Comparison of ENCODE assay signal across 1 cellular context in the genomic region with DNA sequence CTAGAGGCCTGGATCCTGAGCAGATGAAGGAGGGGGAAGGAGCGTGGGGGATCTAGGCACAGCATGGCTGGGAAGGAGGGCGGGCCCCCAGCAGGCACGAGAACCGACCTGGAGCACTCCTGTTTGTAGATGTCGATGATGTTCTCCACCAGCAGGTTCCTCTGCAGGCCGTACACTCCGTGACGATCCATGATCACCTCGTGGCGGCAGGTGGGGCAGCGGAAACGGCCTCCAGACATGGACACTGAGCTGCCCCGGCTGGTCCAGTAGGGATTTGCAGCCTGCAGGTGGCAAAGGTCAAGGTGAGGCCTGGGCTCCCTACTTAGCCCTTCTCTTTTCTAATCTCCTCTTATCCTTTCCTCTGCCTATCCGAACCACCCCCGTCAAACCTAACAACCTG.
TF ChIP-seq lines count a peak whose summit lies in the region.

No MANE protein-coding gene starts in this region.

TF ChIP-seq in H1, 55 proteins besides CTCF, POLR2A, EP300 and RAD21:
- TF ChIP-seq, protein P1, sequence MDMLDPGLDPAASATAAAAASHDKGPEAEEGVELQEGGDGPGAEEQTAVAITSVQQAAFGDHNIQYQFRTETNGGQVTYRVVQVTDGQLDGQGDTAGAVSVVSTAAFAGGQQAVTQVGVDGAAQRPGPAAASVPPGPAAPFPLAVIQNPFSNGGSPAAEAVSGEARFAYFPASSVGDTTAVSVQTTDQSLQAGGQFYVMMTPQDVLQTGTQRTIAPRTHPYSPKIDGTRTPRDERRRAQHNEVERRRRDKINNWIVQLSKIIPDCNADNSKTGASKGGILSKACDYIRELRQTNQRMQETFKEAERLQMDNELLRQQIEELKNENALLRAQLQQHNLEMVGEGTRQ (IDR thresholded peaks at IDR 0.05; ENCODE audit: low read length) = no peak
- TF ChIP-seq RXRA (IDR thresholded peaks at IDR 0.05; ENCODE audit: insufficient read depth, low read depth, low read length) (no peak), TCF12 (IDR thresholded peaks at IDR 0.05; ENCODE audit: low read depth, low read length) (no peak), RNF2 (IDR thresholded peaks at IDR 0.05; ENCODE audit: borderline replicate concordance, low read depth, low read length, missing control alignments, poor library complexity, severe bottlenecking) (no peak), GTF2F1 (IDR thresholded peaks at IDR 0.05; ENCODE audit: borderline replicate concordance, low read depth, low read length) (no peak), EZH2 (IDR thresholded peaks at IDR 0.05; ENCODE audit: low read depth, low read length, severe bottlenecking) (no peak), TEAD4 (IDR thresholded peaks at IDR 0.05; ENCODE audit: low read depth, low read length) (no peak), RBBP5 (IDR thresholded peaks at IDR 0.05; ENCODE audit: borderline replicate concordance, low read depth, low read length) (no peak), BRCA1 (IDR thresholded peaks at IDR 0.05; ENCODE audit: low read depth, low read length) (no peak), FOSL1 (IDR thresholded peaks at IDR 0.05; ENCODE audit: insufficient read depth, low read depth, low read length) (no peak), SP2 (IDR thresholded peaks at IDR 0.05; ENCODE audit: low read length) (no peak), SUZ12 (IDR thresholded peaks at IDR 0.05; ENCODE audit: low read length) (no peak), POU5F1 (IDR thresholded peaks at IDR 0.05; ENCODE audit: low read depth, low read length) (no peak), TBP (IDR thresholded peaks at IDR 0.05; ENCODE audit: low read depth, low read length) (no peak), SRF (IDR thresholded peaks at IDR 0.05; ENCODE audit: low read depth, low read length) (no peak), CHD1 (IDR thresholded peaks at IDR 0.05; ENCODE audit: low read depth, low read length) (no peak)
- TF ChIP-seq, protein P2, sequence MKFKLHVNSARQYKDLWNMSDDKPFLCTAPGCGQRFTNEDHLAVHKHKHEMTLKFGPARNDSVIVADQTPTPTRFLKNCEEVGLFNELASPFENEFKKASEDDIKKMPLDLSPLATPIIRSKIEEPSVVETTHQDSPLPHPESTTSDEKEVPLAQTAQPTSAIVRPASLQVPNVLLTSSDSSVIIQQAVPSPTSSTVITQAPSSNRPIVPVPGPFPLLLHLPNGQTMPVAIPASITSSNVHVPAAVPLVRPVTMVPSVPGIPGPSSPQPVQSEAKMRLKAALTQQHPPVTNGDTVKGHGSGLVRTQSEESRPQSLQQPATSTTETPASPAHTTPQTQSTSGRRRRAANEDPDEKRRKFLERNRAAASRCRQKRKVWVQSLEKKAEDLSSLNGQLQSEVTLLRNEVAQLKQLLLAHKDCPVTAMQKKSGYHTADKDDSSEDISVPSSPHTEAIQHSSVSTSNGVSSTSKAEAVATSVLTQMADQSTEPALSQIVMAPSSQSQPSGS (IDR thresholded peaks at IDR 0.05; ENCODE audit: low read length) = no peak
- TF ChIP-seq, protein P3, sequence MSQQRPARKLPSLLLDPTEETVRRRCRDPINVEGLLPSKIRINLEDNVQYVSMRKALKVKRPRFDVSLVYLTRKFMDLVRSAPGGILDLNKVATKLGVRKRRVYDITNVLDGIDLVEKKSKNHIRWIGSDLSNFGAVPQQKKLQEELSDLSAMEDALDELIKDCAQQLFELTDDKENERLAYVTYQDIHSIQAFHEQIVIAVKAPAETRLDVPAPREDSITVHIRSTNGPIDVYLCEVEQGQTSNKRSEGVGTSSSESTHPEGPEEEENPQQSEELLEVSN (IDR thresholded peaks at IDR 0.05) = no peak
- TF ChIP-seq, protein P4, sequence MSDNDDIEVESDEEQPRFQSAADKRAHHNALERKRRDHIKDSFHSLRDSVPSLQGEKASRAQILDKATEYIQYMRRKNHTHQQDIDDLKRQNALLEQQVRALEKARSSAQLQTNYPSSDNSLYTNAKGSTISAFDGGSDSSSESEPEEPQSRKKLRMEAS (IDR thresholded peaks at IDR 0.05) = no peak
